ENCODE assay signal across 8 cellular contexts in the genomic region with DNA sequence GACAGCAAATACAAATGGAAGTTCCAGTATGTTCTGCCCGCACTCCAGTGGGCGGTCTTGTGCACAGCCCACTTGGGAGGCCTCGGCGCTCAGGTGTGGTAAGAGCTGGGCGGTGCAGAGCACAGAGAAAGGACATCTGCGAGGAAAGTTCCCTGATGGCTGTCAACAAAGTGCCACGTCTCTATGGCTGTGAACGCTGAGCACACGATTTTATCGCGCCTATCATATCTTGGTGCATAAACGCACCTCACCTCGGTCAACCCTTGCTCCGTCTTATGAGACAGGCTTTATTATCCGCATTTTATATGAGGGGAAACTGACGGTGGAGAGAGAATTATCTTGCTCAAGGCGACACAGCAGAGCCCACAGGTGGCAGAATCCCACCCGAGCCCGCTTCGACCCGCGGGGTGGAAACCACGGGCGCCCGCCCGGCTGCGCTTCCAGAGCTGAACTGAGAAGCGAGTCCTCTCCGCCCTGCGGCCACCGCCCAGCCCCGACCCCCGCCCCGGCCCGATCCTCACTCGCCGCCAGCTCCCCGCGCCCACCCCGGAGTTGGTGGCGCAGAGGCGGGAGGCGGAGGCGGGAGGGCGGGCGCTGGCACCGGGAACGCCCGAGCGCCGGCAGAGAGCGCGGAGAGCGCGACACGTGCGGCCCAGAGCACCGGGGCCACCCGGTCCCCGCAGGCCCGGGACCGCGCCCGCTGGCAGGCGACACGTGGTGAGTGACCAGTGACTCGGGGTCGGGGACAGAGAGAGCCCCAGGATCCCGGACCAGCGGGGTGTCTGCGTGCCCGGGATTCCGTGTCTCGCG. TPM values are rescaled to one million over a fixed set of nuclear protein-coding genes. Genes with fewer than 3 reads are reported as not detected.
DNase-seq lines count a peak whose midpoint lies in the region; ATAC-seq, FAIRE-seq and TF ChIP-seq lines count a peak whose summit lies in the region.

A gene with protein sequence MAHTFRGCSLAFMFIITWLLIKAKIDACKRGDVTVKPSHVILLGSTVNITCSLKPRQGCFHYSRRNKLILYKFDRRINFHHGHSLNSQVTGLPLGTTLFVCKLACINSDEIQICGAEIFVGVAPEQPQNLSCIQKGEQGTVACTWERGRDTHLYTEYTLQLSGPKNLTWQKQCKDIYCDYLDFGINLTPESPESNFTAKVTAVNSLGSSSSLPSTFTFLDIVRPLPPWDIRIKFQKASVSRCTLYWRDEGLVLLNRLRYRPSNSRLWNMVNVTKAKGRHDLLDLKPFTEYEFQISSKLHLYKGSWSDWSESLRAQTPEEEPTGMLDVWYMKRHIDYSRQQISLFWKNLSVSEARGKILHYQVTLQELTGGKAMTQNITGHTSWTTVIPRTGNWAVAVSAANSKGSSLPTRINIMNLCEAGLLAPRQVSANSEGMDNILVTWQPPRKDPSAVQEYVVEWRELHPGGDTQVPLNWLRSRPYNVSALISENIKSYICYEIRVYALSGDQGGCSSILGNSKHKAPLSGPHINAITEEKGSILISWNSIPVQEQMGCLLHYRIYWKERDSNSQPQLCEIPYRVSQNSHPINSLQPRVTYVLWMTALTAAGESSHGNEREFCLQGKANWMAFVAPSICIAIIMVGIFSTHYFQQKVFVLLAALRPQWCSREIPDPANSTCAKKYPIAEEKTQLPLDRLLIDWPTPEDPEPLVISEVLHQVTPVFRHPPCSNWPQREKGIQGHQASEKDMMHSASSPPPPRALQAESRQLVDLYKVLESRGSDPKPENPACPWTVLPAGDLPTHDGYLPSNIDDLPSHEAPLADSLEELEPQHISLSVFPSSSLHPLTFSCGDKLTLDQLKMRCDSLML (plus strand): TSS at position 623 of the 810 bp plus-strand sequence. CDS start 12,496 bp downstream, outside the sequence.

- H3K9me3 ChIP-seq in T-helper 17 cell (ENCODE audit: control insufficient read depth, low read length, poor library complexity, severe bottlenecking) (no peaks in the 10 kb centered on the region), mesenchymal stem cell (ENCODE audit: control insufficient read depth, low read length) (no peaks in the 10 kb centered on the region)

- no peak within 1 kb of the TSS for H3K4ac ChIP-seq in mesenchymal stem cell (ENCODE audit: low read depth in 1 of 2, low read length in 2 of 2)

- H2AK5ac ChIP-seq in mesenchymal stem cell (ENCODE audit: low read length, severe bottlenecking): no peak within 1 kb of the TSS

- H3K4me1 Mint-ChIP-seq in T-helper 17 cell: peaks cover 7% of the 10 kb centered on the region
- H3K4me1 Mint-ChIP-seq in stimulated activated memory B cell treated with anti-CD40 and anti-IgM and Interleukin-4, amounts not matched to agents 10 μg/mL and 1 μg/mL and 100 μg/mL, for 72 hours: peaks cover 15% of the 10 kb centered on the region

- no peaks in the 10 kb centered on the region for H3K27me3 ChIP-seq in bronchial epithelial cell (ENCODE audit: control insufficient read depth, insufficient read depth, low read length)
- H3K27me3 ChIP-seq in mesenchymal stem cell (ENCODE audit: control insufficient read depth in 1 of 2, insufficient read depth in 1 of 2, low read length in 2 of 2): peaks cover 14 to 26% of the 10 kb centered on the region in 2 experiments

- H3K36me3 Mint-ChIP-seq in T-helper 17 cell (ENCODE audit: low read depth): peaks cover 2% of the 10 kb centered on the region
- H3K36me3 Mint-ChIP-seq in stimulated activated memory B cell treated with anti-CD40 and anti-IgM and Interleukin-4, amounts not matched to agents 10 μg/mL and 1 μg/mL and 100 μg/mL, for 72 hours: no peaks in the 10 kb centered on the region

- peak within 1 kb of the TSS; percentile 85 for H3K4me3 Mint-ChIP-seq in T-helper 17 cell
- peak within 1 kb of the TSS; percentile 72 for H3K4me3 Mint-ChIP-seq in stimulated activated memory B cell treated with anti-CD40 and anti-IgM and Interleukin-4, amounts not matched to agents 10 μg/mL and 1 μg/mL and 100 μg/mL, for 72 hours

- H3K79me1 ChIP-seq in mesenchymal stem cell (replicated peaks; ENCODE audit: low read length, poor library complexity, severe bottlenecking): no peaks in the 10 kb centered on the region

- H3K23ac ChIP-seq in mesenchymal stem cell (ENCODE audit: low read length in 2 of 2): no peak within 1 kb of the TSS

- peaks cover 8% of the 10 kb centered on the region for H3K27me3 Mint-ChIP-seq in T-helper 17 cell
- H3K27me3 Mint-ChIP-seq in stimulated activated memory B cell treated with anti-CD40 and anti-IgM and Interleukin-4, amounts not matched to agents 10 μg/mL and 1 μg/mL and 100 μg/mL, for 72 hours: peaks cover 22% of the 10 kb centered on the region

- ATAC-seq in HG03039 (IDR thresholded peaks at IDR 0.05; ENCODE audit: unreplicated experiment): peak; percentile 50
- ATAC-seq in T-helper 17 cell: peak; percentile 83
- peak; percentile 72 for ATAC-seq in stimulated activated memory B cell treated with anti-CD40 and anti-IgM and Interleukin-4, amounts not matched to agents 10 μg/mL and 1 μg/mL and 100 μg/mL, for 72 hours
- no peak for ATAC-seq in GM18867 (IDR thresholded peaks at IDR 0.05; ENCODE audit: unreplicated experiment)

- WGBS in mesenchymal stem cell: 7% methylated on average over 60 of the region's 75 CpGs

- DNase-seq in GM10248 (ENCODE audit: extremely low spot score) (peak; percentile 48), T-helper 17 cell (peak in 1 of 3 donors; percentile 12), bronchial epithelial cell (ENCODE audit: low read depth) (no peak), mesenchymal stem cell (no peak), NCI-H187 treated with DMSO at 0.1 percent for 48 hours (lab: John Stamatoyannopoulos, UW) (no peak)

- peak within 1 kb of the TSS in 1 of 2 experiments; percentile 33 for H3K18ac ChIP-seq in mesenchymal stem cell (ENCODE audit: low read depth in 1 of 2, low read length in 2 of 2)

- CTCF ChIA-PET in GM10248 (lab: Yijun Ruan, JAX): interaction anchor here (0.7 to 1.5 kb wide), 5 partner anchors 11 to 26 kb away, joined by 3 to 4 read pairs (median 4); no protein-coding TSS in a partner anchor

- H3K14ac ChIP-seq in mesenchymal stem cell (ENCODE audit: low read length in 2 of 2): peak within 1 kb of the TSS in 1 of 2 experiments; percentile 38

- peak within 1 kb of the TSS; percentile 21 for H2AFZ ChIP-seq in mesenchymal stem cell (ENCODE audit: low read depth, low read length)

- H3K9ac ChIP-seq in mesenchymal stem cell (ENCODE audit: low read length): no peak within 1 kb of the TSS

- no peak within 1 kb of the TSS for H2BK5ac ChIP-seq in mesenchymal stem cell (ENCODE audit: low read depth, low read length, poor library complexity, severe bottlenecking)

- no peak within 1 kb of the TSS for H2BK120ac ChIP-seq in mesenchymal stem cell (ENCODE audit: low read depth, low read length)

- TF ChIP-seq CTCF in GM10248 (IDR thresholded peaks at IDR 0.05; ENCODE audit: control extremely low read depth, extremely low read depth, low read depth, missing control alignments) (no peak), bronchial epithelial cell (IDR thresholded peaks at IDR 0.05; ENCODE audit: insufficient read depth, low read length, severe bottlenecking) (no peak)

- H3K9me3 Mint-ChIP-seq in stimulated activated memory B cell treated with anti-CD40 and anti-IgM and Interleukin-4, amounts not matched to agents 10 μg/mL and 1 μg/mL and 100 μg/mL, for 72 hours: no peaks in the 10 kb centered on the region

- H3K27ac ChIP-seq in mesenchymal stem cell (ENCODE audit: low read length, poor library complexity, severe bottlenecking): no peak within 1 kb of the TSS

- H4K91ac ChIP-seq in mesenchymal stem cell (ENCODE audit: low read length): no peak within 1 kb of the TSS

- H2BK15ac ChIP-seq in mesenchymal stem cell (ENCODE audit: low read depth, poor library complexity, severe bottlenecking): no peak within 1 kb of the TSS

- H4K8ac ChIP-seq in mesenchymal stem cell (ENCODE audit: low read length): no peak within 1 kb of the TSS

- H3K36me3 ChIP-seq in bronchial epithelial cell (ENCODE audit: control insufficient read depth, insufficient read depth, low read length): no peaks in the 10 kb centered on the region
- no peaks in the 10 kb centered on the region for H3K36me3 ChIP-seq in mesenchymal stem cell (ENCODE audit: control insufficient read depth in 1 of 2, insufficient read depth in 2 of 2, low read depth in 1 of 2, low read length in 2 of 2)

- H3K27ac Mint-ChIP-seq in T-helper 17 cell: peak within 1 kb of the TSS; percentile 16
- peak within 1 kb of the TSS; percentile 62 for H3K27ac Mint-ChIP-seq in stimulated activated memory B cell treated with anti-CD40 and anti-IgM and Interleukin-4, amounts not matched to agents 10 μg/mL and 1 μg/mL and 100 μg/mL, for 72 hours

- H3K4me2 ChIP-seq in mesenchymal stem cell (ENCODE audit: low read length, poor library complexity, severe bottlenecking): peak within 1 kb of the TSS; percentile 98

- no peak for FAIRE-seq in bronchial epithelial cell (lab: Jason Lieb, UNC)

- H3K4me3 ChIP-seq in bronchial epithelial cell (ENCODE audit: low read depth, low read length): peak within 1 kb of the TSS; percentile 36
- peak within 1 kb of the TSS; percentile 50 to 69 for H3K4me3 ChIP-seq in mesenchymal stem cell (ENCODE audit: insufficient read depth in 1 of 2, low read depth in 1 of 2, low read length in 2 of 2)

- POLR2A ChIA-PET in GM10248 (lab: Yijun Ruan, JAX): interaction anchor here (0.6 kb wide), 1 partner anchor 35 kb away, joined by 7 read pairs; no protein-coding TSS in a partner anchor

- H3K4me1 ChIP-seq in mesenchymal stem cell (ENCODE audit: control insufficient read depth, insufficient read depth, low read depth, low read length): peaks cover 11% of the 10 kb centered on the region

- no peak within 1 kb of the TSS for H2BK12ac ChIP-seq in mesenchymal stem cell (ENCODE audit: low read length in 2 of 2)

RNA-seq across cellular contexts. Expression of the gene that starts here (rescaled TPM):
- total RNA-seq in T-helper 17 cell (1 to 10 TPM; 2.1 to 3.4 TPM), bronchial epithelial cell (0.51 and 0.53 TPM in 2 replicates)
- not detected for polyA plus RNA-seq in mesenchymal stem cell (2013, experiment 1 of 2)
- polyA plus RNA-seq in mesenchymal stem cell (2013, experiment 2 of 2): not detected
